ENCODE assay signal across 7 cellular contexts in genomic region chrX:151698485-151698884, GRCh38. TPM values are rescaled to one million over a fixed set of nuclear protein-coding genes. Genes with fewer than 3 reads are reported as not detected.
"Had no signal": no experiment of that assay in that cellular context is flagged by ENCODE, and none has a peak within 500 bp of the region (broad histone marks: within the 10 kb centered on the region; RNA-seq: fewer than 3 reads in every experiment).

No MANE protein-coding gene starts in this region.

- ATAC-seq: HepG2, K562 had no signal

- H3K27ac ChIP-seq: HL-60 had no signal

- H3K27ac Mint-ChIP-seq: IgD-negative memory B cell had no signal

- DNase-seq: IMR-90 had no signal

- H3K4me1 Mint-ChIP-seq: IgD-negative memory B cell had no signal

- H3K4me3 Mint-ChIP-seq: IgD-negative memory B cell had no signal

- H3K4me3 ChIP-seq: K562 had no signal

- H3K36me3 Mint-ChIP-seq: IgD-negative memory B cell had no signal

RNA-seq across cellular contexts. Expression of gene PRRG3, which starts 3.2 kb away (rescaled TPM):
- total RNA-seq: HepG2, HT-29, HT1080, IMR-90, K562 had no signal
- polyA plus RNA-seq: HepG2, IgD-negative memory B cell, IMR-90, K562 had no signal

RNA-seq across cellular contexts. Expression of gene FATE1, which starts 17.4 kb away (rescaled TPM):
- total RNA-seq: HepG2, HT-29, HT1080, IMR-90, K562 had no signal
- polyA plus RNA-seq: HepG2, IgD-negative memory B cell, IMR-90, K562 had no signal

RNA-seq across cellular contexts. Expression of gene CNGA2, which starts 36.1 kb away (rescaled TPM):
- total RNA-seq: HepG2, HT-29, HT1080, IMR-90, K562 had no signal
- polyA plus RNA-seq: HepG2, IgD-negative memory B cell, IMR-90, K562 had no signal
